Comparison of ENCODE assay signal across 1 cellular context in the genomic region with DNA sequence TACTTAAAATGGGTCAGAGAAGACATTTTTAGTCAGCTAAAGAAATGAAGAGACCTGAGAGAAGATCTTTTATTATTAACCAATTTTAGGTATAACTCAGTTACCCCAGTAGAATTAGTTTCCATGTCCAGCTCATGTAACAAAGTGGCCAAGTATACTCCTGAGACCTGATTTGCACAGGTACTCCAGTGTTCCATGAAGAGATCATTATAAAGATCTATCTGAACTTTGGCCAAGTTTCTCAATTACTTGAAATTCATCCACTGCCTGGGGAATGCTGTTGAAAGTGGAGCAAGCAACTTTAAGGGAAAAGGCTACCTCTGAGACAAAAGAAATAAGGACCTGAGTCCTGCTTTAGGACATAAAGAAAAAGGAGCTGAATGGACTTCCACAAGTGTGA.
TF ChIP-seq lines count a peak whose summit lies in the region.

No MANE protein-coding gene starts in this region.

TF ChIP-seq in GM23338, 12 proteins besides CTCF, POLR2A, EP300 and RAD21 (continued from another document):
- TF ChIP-seq, protein P1, sequence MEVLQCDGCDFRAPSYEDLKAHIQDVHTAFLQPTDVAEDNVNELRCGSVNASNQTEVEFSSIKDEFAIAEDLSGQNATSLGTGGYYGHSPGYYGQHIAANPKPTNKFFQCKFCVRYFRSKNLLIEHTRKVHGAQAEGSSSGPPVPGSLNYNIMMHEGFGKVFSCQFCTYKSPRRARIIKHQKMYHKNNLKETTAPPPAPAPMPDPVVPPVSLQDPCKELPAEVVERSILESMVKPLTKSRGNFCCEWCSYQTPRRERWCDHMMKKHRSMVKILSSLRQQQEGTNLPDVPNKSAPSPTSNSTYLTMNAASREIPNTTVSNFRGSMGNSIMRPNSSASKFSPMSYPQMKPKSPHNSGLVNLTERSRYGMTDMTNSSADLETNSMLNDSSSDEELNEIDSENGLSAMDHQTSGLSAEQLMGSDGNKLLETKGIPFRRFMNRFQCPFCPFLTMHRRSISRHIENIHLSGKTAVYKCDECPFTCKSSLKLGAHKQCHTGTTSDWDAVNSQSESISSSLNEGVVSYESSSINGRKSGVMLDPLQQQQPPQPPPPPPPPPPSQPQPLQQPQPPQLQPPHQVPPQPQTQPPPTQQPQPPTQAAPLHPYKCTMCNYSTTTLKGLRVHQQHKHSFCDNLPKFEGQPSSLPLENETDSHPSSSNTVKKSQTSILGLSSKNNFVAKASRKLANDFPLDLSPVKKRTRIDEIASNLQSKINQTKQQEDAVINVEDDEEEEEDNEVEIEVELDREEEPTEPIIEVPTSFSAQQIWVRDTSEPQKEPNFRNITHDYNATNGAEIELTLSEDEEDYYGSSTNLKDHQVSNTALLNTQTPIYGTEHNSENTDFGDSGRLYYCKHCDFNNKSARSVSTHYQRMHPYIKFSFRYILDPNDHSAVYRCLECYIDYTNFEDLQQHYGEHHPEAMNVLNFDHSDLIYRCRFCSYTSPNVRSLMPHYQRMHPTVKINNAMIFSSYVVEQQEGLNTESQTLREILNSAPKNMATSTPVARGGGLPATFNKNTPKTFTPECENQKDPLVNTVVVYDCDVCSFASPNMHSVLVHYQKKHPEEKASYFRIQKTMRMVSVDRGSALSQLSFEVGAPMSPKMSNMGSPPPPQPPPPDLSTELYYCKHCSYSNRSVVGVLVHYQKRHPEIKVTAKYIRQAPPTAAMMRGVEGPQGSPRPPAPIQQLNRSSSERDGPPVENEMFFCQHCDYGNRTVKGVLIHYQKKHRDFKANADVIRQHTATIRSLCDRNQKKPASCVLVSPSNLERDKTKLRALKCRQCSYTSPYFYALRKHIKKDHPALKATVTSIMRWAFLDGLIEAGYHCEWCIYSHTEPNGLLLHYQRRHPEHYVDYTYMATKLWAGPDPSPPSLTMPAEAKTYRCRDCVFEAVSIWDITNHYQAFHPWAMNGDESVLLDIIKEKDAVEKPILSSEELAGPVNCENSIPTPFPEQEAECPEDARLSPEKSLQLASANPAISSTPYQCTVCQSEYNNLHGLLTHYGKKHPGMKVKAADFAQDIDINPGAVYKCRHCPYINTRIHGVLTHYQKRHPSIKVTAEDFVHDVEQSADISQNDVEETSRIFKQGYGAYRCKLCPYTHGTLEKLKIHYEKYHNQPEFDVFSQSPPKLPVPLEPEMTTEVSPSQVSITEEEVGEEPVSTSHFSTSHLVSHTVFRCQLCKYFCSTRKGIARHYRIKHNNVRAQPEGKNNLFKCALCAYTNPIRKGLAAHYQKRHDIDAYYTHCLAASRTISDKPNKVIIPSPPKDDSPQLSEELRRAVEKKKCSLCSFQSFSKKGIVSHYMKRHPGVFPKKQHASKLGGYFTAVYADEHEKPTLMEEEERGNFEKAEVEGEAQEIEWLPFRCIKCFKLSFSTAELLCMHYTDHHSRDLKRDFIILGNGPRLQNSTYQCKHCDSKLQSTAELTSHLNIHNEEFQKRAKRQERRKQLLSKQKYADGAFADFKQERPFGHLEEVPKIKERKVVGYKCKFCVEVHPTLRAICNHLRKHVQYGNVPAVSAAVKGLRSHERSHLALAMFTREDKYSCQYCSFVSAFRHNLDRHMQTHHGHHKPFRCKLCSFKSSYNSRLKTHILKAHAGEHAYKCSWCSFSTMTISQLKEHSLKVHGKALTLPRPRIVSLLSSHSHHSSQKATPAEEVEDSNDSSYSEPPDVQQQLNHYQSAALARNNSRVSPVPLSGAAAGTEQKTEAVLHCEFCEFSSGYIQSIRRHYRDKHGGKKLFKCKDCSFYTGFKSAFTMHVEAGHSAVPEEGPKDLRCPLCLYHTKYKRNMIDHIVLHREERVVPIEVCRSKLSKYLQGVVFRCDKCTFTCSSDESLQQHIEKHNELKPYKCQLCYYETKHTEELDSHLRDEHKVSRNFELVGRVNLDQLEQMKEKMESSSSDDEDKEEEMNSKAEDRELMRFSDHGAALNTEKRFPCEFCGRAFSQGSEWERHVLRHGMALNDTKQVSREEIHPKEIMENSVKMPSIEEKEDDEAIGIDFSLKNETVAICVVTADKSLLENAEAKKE (CRISPR knock-in tag; IDR thresholded peaks at IDR 0.05): no peak
- TF ChIP-seq POLR2AphosphoS5 (IDR thresholded peaks at IDR 0.05; ENCODE audit: low read depth) (no peak), JUNB (IDR thresholded peaks at IDR 0.05; ENCODE audit: unreplicated experiment) (no peak), EZH2phosphoT487 (IDR thresholded peaks at IDR 0.05; ENCODE audit: unreplicated experiment) (no peak)
- TF ChIP-seq, protein P2, sequence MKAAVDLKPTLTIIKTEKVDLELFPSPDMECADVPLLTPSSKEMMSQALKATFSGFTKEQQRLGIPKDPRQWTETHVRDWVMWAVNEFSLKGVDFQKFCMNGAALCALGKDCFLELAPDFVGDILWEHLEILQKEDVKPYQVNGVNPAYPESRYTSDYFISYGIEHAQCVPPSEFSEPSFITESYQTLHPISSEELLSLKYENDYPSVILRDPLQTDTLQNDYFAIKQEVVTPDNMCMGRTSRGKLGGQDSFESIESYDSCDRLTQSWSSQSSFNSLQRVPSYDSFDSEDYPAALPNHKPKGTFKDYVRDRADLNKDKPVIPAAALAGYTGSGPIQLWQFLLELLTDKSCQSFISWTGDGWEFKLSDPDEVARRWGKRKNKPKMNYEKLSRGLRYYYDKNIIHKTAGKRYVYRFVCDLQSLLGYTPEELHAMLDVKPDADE (IDR thresholded peaks at IDR 0.05): no peak
TF ChIP-seq in GM23338: peak in this region for 0.
